In genomic region chr19:14979498-14980255, GRCh38 we compare ENCODE assay signal across 15 cellular contexts. TPM values are rescaled to one million over a fixed set of nuclear protein-coding genes. Genes with fewer than 3 reads are reported as not detected.
DNase-seq lines count a peak whose midpoint lies in the region; ATAC-seq lines count a peak whose summit lies in the region.
"Had no signal": no experiment of that assay in that cellular context is flagged by ENCODE, and none has a peak within 500 bp of the region (broad histone marks: within the 10 kb centered on the region; RNA-seq: fewer than 3 reads in every experiment).

TSS of gene SLC1A6 (minus strand) at chr19:14979864. CDS start at chr19:14972910, 6,954 bp downstream.

- H3K4me3 Mint-ChIP-seq in activated naive CD8-positive, alpha-beta T cell treated with anti-CD3 and anti-CD28 coated beads for 36 hours = peak within 1 kb of the TSS; percentile 15
- peak within 1 kb of the TSS; percentile 34 for H3K4me3 Mint-ChIP-seq in stimulated activated memory B cell treated with anti-CD40 and anti-IgM and Interleukin-4, amounts not matched to agents 10 μg/mL and 1 μg/mL and 100 μg/mL, for 72 hours

- H3K4me3 ChIP-seq in effector memory CD4-positive, alpha-beta T cell (ENCODE audit: insufficient read depth, low read depth, low read length, poor library complexity, severe bottlenecking) = no peak within 1 kb of the TSS
- H3K4me3 ChIP-seq: body of pancreas had no signal

- H3K36me3 Mint-ChIP-seq in activated naive CD8-positive, alpha-beta T cell treated with anti-CD3 and anti-CD28 coated beads for 36 hours = no peaks in the 10 kb centered on the region
- H3K36me3 Mint-ChIP-seq in stimulated activated memory B cell treated with anti-CD40 and anti-IgM and Interleukin-4, amounts not matched to agents 10 μg/mL and 1 μg/mL and 100 μg/mL, for 72 hours = no peaks in the 10 kb centered on the region

- peaks cover 59% of the 10 kb centered on the region for H3K27me3 Mint-ChIP-seq in activated naive CD8-positive, alpha-beta T cell treated with anti-CD3 and anti-CD28 coated beads for 36 hours
- H3K27me3 Mint-ChIP-seq in stimulated activated memory B cell treated with anti-CD40 and anti-IgM and Interleukin-4, amounts not matched to agents 10 μg/mL and 1 μg/mL and 100 μg/mL, for 72 hours = peaks cover 59% of the 10 kb centered on the region

- no peak within 1 kb of the TSS for H3K27ac Mint-ChIP-seq in activated naive CD8-positive, alpha-beta T cell treated with anti-CD3 and anti-CD28 coated beads for 36 hours
- H3K27ac Mint-ChIP-seq in stimulated activated memory B cell treated with anti-CD40 and anti-IgM and Interleukin-4, amounts not matched to agents 10 μg/mL and 1 μg/mL and 100 μg/mL, for 72 hours = no peak within 1 kb of the TSS

- no peak within 1 kb of the TSS for H3K27ac ChIP-seq in effector memory CD4-positive, alpha-beta T cell (ENCODE audit: insufficient read depth, low read length, poor library complexity, severe bottlenecking)
- H3K27ac ChIP-seq: body of pancreas, HL-60 had no signal

- ATAC-seq in stimulated activated memory B cell treated with anti-CD40 and anti-IgM and Interleukin-4, amounts not matched to agents 10 μg/mL and 1 μg/mL and 100 μg/mL, for 72 hours = no peak
- ATAC-seq in GM21528 (IDR thresholded peaks at IDR 0.05; ENCODE audit: low FRiP score, unreplicated experiment) = no peak
- no peak for ATAC-seq in GM21390 (IDR thresholded peaks at IDR 0.05; ENCODE audit: unreplicated experiment)
- ATAC-seq: body of pancreas had no signal

- no peaks in the 10 kb centered on the region for H3K4me1 Mint-ChIP-seq in activated naive CD8-positive, alpha-beta T cell treated with anti-CD3 and anti-CD28 coated beads for 36 hours
- peaks cover 4% of the 10 kb centered on the region for H3K4me1 Mint-ChIP-seq in stimulated activated memory B cell treated with anti-CD40 and anti-IgM and Interleukin-4, amounts not matched to agents 10 μg/mL and 1 μg/mL and 100 μg/mL, for 72 hours

- no peaks in the 10 kb centered on the region for H3K4me1 ChIP-seq in effector memory CD4-positive, alpha-beta T cell (ENCODE audit: control insufficient read depth, insufficient read depth, low read length, poor library complexity, severe bottlenecking)
- H3K4me1 ChIP-seq: body of pancreas had no signal

- H3K9me3 Mint-ChIP-seq in activated naive CD8-positive, alpha-beta T cell treated with anti-CD3 and anti-CD28 coated beads for 36 hours = no peaks in the 10 kb centered on the region
- no peaks in the 10 kb centered on the region for H3K9me3 Mint-ChIP-seq in stimulated activated memory B cell treated with anti-CD40 and anti-IgM and Interleukin-4, amounts not matched to agents 10 μg/mL and 1 μg/mL and 100 μg/mL, for 72 hours

- H3K27me3 ChIP-seq in effector memory CD4-positive, alpha-beta T cell (replicated peaks; ENCODE audit: control insufficient read depth, insufficient read depth, low read length, poor library complexity, severe bottlenecking) = peaks cover 20% of the 10 kb centered on the region

- H3K9me3 ChIP-seq in effector memory CD4-positive, alpha-beta T cell (ENCODE audit: control insufficient read depth, low read length) = no peaks in the 10 kb centered on the region
- H3K9me3 ChIP-seq: body of pancreas had no signal

- H3K36me3 ChIP-seq in effector memory CD4-positive, alpha-beta T cell (ENCODE audit: control insufficient read depth, insufficient read depth, low read length) = no peaks in the 10 kb centered on the region

- peak; percentile 20 for DNase-seq in NCI-H748 (lab: John Stamatoyannopoulos, UW; ENCODE audit: unreplicated experiment)
- DNase-seq in NCI-H748 treated with DMSO at 0.1 percent for 48 hours (lab: John Stamatoyannopoulos, UW) = no peak
- no peak for DNase-seq in activated naive CD8-positive, alpha-beta T cell treated with anti-CD3 and anti-CD28 coated beads for 36 hours
- peak; percentile 84 for DNase-seq in iPS-NIHi7 (ENCODE audit: extremely low spot score)
- no peak for DNase-seq in effector memory CD4-positive, alpha-beta T cell
- DNase-seq: midbrain; stimulated activated naive CD4-positive, alpha-beta T cell; SW 1271 had no signal

RNA-seq across cellular contexts. Expression of gene SLC1A6, which starts in this region (rescaled TPM):
- total RNA-seq in activated naive CD8-positive, alpha-beta T cell treated with anti-CD3 and anti-CD28 coated beads for 36 hours = not detected
- total RNA-seq: A172; activated CD8-positive, alpha-beta memory T cell treated with anti-CD3 and anti-CD28 coated beads for 36 hours; body of pancreas had no signal

Comparison
In these comparisons a context has a peak if more than half of its experiments do, and no peak if none do; other contexts are left out.
1. DNase-seq: peak in NCI-H748 (single experiment) and iPS-NIHi7 (single experiment); none in NCI-H748 treated with DMSO at 0.1 percent for 48 hours (single experiment), activated naive CD8-positive, alpha-beta T cell treated with anti-CD3 and anti-CD28 coated beads for 36 hours (single experiment) and effector memory CD4-positive, alpha-beta T cell (0 of 3).